In the genomic region with DNA sequence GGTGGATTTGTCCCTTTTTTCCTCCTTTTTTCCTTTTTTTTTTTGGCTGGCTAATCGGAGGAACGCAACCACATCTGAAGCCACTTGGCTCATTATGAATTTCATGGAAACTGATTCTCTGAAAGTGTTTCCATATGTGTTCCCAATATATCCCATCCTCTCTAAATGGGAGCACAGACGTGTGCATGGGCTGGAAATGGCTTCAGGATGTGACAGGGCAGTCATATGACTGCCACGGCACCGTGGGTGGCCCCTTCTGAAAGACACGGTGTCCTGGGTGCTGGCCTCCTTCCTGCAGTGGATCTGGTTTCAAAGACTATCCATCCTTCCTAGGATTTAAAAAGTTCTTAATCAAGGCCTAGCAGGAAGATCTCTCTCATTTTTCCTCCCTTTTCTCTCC, we compare ENCODE assay signal across 14 cellular contexts.
DNase-seq lines count a peak whose midpoint lies in the region; ATAC-seq and TF ChIP-seq lines count a peak whose summit lies in the region.
"Had no signal": no experiment of that assay in that cellular context is flagged by ENCODE, and none has a peak within 500 bp of the region (broad histone marks: within the 10 kb centered on the region; RNA-seq: fewer than 3 reads in every experiment).

No MANE protein-coding gene starts in this region.

- H3K9ac ChIP-seq in adipocyte (ENCODE audit: low read length), result peak overlapping the region; percentile 76
- H3K9ac ChIP-seq in mesendoderm (ENCODE audit: low read length), result no peak overlapping the region

- H2BK15ac ChIP-seq in mesendoderm (replicated peaks; ENCODE audit: low read depth), result no peak overlapping the region

- H2BK5ac ChIP-seq in mesendoderm (ENCODE audit: low read length), result peak overlapping the region; percentile 20

- peak overlapping the region; percentile 3 for H3K18ac ChIP-seq in mesendoderm (ENCODE audit: low read length)

- ATAC-seq in heart left ventricle (peak; percentile 37 to 84 (median 64)), Right ventricle myocardium superior (ENCODE audit: poor library complexity) (no peak), HG03025 (IDR thresholded peaks at IDR 0.05; ENCODE audit: low FRiP score, unreplicated experiment) (no peak), GM19035 (IDR thresholded peaks at IDR 0.05; ENCODE audit: unreplicated experiment) (no peak)
- ATAC-seq: right cardiac atrium had no signal

- H3K36me3 ChIP-seq in heart left ventricle (no peaks in the 10 kb centered on the region), adipocyte (ENCODE audit: control insufficient read depth, insufficient read depth, low read length, severe bottlenecking) (no peaks in the 10 kb centered on the region), mesendoderm (ENCODE audit: control insufficient read depth, insufficient read depth, low read length) (no peaks in the 10 kb centered on the region), vagina (no peaks in the 10 kb centered on the region)
- H3K36me3 ChIP-seq: cardiac muscle cell had no signal

- no peak overlapping the region for H4K8ac ChIP-seq in mesendoderm (ENCODE audit: low read depth, low read length)

- H3K56ac ChIP-seq in mesendoderm (ENCODE audit: low read length), result no peak overlapping the region

- no peaks in the 10 kb centered on the region for H3K79me1 ChIP-seq in mesendoderm (ENCODE audit: low read length)

- H3K4me1 ChIP-seq in heart left ventricle (peaks cover 0 to 31% (median 10%) of the 10 kb centered on the region in 12 donors), adipocyte (ENCODE audit: control insufficient read depth, insufficient read depth, low read length) (peaks cover 39% of the 10 kb centered on the region), mesendoderm (ENCODE audit: control insufficient read depth, low read depth, low read length) (peaks cover 5% of the 10 kb centered on the region), vagina (peaks cover 6% of the 10 kb centered on the region)

- TF ChIP-seq CTCF in heart left ventricle (IDR thresholded peaks at IDR 0.05) (no peak), vagina (IDR thresholded peaks at IDR 0.05) (no peak)

- peak overlapping the region in 5 of 12 donors; percentile 1 to 34 (median 15) for H3K27ac ChIP-seq in heart left ventricle
- H3K27ac ChIP-seq in mesendoderm (ENCODE audit: low read depth, low read length), result no peak overlapping the region
- H3K27ac ChIP-seq in vagina, result peak overlapping the region; percentile 30
- H3K27ac ChIP-seq: cardiac muscle cell had no signal

- no peaks in the 10 kb centered on the region for H3K79me2 ChIP-seq in mesendoderm (ENCODE audit: control insufficient read depth, insufficient read depth, low read length)

- DNase-seq in heart left ventricle (peak in 3 of 5 donors; percentile 42 to 45 (median 42)), Right ventricle myocardium superior (no peak), adipocyte (ENCODE audit: low read depth) (no peak), mesendoderm (no peak), vagina (ENCODE audit: extremely low spot score in 2 of 2) (no peak), iPS-NIHi7 (ENCODE audit: extremely low spot score) (no peak)
- DNase-seq: activated naive CD4-positive, alpha-beta T cell treated with Interleukin-2 at 50 U/mL for 16 hours; naive B cell; NCI-H187; stimulated activated CD4-positive, alpha-beta T cell treated with anti-CD3 and anti-CD28 coated beads, Interleukin-4, amount 100 ng/mL, for 24 hours had no signal

- intact Hi-C loops in heart left ventricle (cut with DNase I) (no loop called here), Right ventricle myocardium superior (cut with DNase I) (no loop called here), vagina (cut with DNase I) (no loop called here)

- no peak overlapping the region for H3K23ac ChIP-seq in mesendoderm (ENCODE audit: low read length)

- no peak overlapping the region for H3K4me3 ChIP-seq in heart left ventricle
- H3K4me3 ChIP-seq in adipocyte (ENCODE audit: low read length), result peak overlapping the region; percentile 57
- no peak overlapping the region for H3K4me3 ChIP-seq in mesendoderm (ENCODE audit: low read length)
- no peak overlapping the region for H3K4me3 ChIP-seq in vagina
- H3K4me3 ChIP-seq: cardiac muscle cell had no signal

- H3K9me3 ChIP-seq in heart left ventricle (no peaks in the 10 kb centered on the region), adipocyte (ENCODE audit: control insufficient read depth, low read length) (no peaks in the 10 kb centered on the region), vagina (no peaks in the 10 kb centered on the region)

- H4K5ac ChIP-seq in mesendoderm (ENCODE audit: low read length), result no peak overlapping the region

- H3K27me3 ChIP-seq in heart left ventricle (no peaks in the 10 kb centered on the region), adipocyte (replicated peaks; ENCODE audit: control insufficient read depth, insufficient read depth, low read length) (no peaks in the 10 kb centered on the region), mesendoderm (ENCODE audit: insufficient read depth, low read length, poor library complexity) (no peaks in the 10 kb centered on the region), vagina (no peaks in the 10 kb centered on the region)
- H3K27me3 ChIP-seq: cardiac muscle cell had no signal

- TF ChIP-seq POLR2A in heart left ventricle (IDR thresholded peaks at IDR 0.05), result no peak
- no peak for TF ChIP-seq POLR2A in vagina (IDR thresholded peaks at IDR 0.05)

- H3K4ac ChIP-seq in mesendoderm (ENCODE audit: low read depth, low read length), result no peak overlapping the region

- no peak overlapping the region for H3K4me2 ChIP-seq in mesendoderm (ENCODE audit: low read length)

- no peak overlapping the region for H2BK120ac ChIP-seq in mesendoderm (ENCODE audit: low read depth, low read length)

- WGBS in heart left ventricle, 4 donors, result 48 to 72% (median 56%) methylated on average over 6 of the region's 6 CpGs
- no CpG with 5 or more reads among the region's 6 CpGs for WGBS in mesendoderm (ENCODE audit: extremely low coverage, insufficient coverage, low lambda C conversion rate)

- no peak overlapping the region for H2AK5ac ChIP-seq in mesendoderm (ENCODE audit: low read length)

Comparison
In these comparisons a context has a peak if more than half of its experiments do, and no peak if none do; other contexts are left out.
1. ATAC-seq: peak in heart left ventricle (4 of 4); none in Right ventricle myocardium superior (single experiment), HG03025 (single experiment) and GM19035 (single experiment).
2. DNase-seq: peak in heart left ventricle (3 of 5); none in Right ventricle myocardium superior (single experiment), adipocyte (single experiment), mesendoderm (single experiment), vagina (0 of 2) and iPS-NIHi7 (single experiment).